In genomic region chr1:157115429-157115838, GRCh38 we compare ENCODE assay signal across 30 cellular contexts. TPM values are rescaled to one million over a fixed set of nuclear protein-coding genes. Genes with fewer than 3 reads are reported as not detected.
DNase-seq lines count a peak whose midpoint lies in the region; ATAC-seq and TF ChIP-seq lines count a peak whose summit lies in the region.
"Had no signal": no experiment of that assay in that cellular context is flagged by ENCODE, and none has a peak within 500 bp of the region (broad histone marks: within the 10 kb centered on the region; RNA-seq: fewer than 3 reads in every experiment).

No MANE protein-coding gene starts in this region.

- no peak overlapping the region for H3K27ac Mint-ChIP-seq in activated CD4-positive, alpha-beta memory T cell treated with anti-CD3 and anti-CD28 coated beads for 36 hours
- no peak overlapping the region for H3K27ac Mint-ChIP-seq in activated CD4-positive, alpha-beta memory T cell treated with anti-CD3 and anti-CD28 coated beads, Interleukin-2, amount 10 ng/mL, durations not matched to agents 7 days and 5 days
- peak overlapping the region; percentile 4 for H3K27ac Mint-ChIP-seq in dendritic cell treated with granulocyte-macrophage colony-stimulating factor and Interleukin-4, amounts not matched to agents 40 ng/mL and 50 ng/mL, for 4 days
- H3K27ac Mint-ChIP-seq: activated CD8-positive, alpha-beta T cell treated with anti-CD3 and anti-CD28 coated beads, Interleukin-2, amount 10 ng/mL, durations not matched to agents 7 days and 5 days; type B pancreatic cell had no signal

- H3K4me1 Mint-ChIP-seq in activated CD4-positive, alpha-beta memory T cell treated with anti-CD3 and anti-CD28 coated beads for 36 hours (ENCODE audit: low read depth): no peaks in the 10 kb centered on the region
- no peaks in the 10 kb centered on the region for H3K4me1 Mint-ChIP-seq in activated CD4-positive, alpha-beta memory T cell treated with anti-CD3 and anti-CD28 coated beads, Interleukin-2, amount 10 ng/mL, durations not matched to agents 7 days and 5 days
- peaks cover 58% of the 10 kb centered on the region for H3K4me1 Mint-ChIP-seq in dendritic cell treated with granulocyte-macrophage colony-stimulating factor and Interleukin-4, amounts not matched to agents 40 ng/mL and 50 ng/mL, for 4 days (ENCODE audit: low read depth)

- H3K9me3 ChIP-seq in right lobe of liver (no peaks in the 10 kb centered on the region), upper lobe of right lung (no peaks in the 10 kb centered on the region)

- ATAC-seq in right lobe of liver: peak in 3 of 4 donors; percentile 24 to 91 (median 69)
- ATAC-seq in upper lobe of right lung: no peak
- ATAC-seq: activated CD8-positive, alpha-beta T cell treated with anti-CD3 and anti-CD28 coated beads, Interleukin-2, amount 10 ng/mL, durations not matched to agents 7 days and 5 days; effector memory CD8-positive, alpha-beta T cell; naive thymus-derived CD4-positive, alpha-beta T cell had no signal

- POLR2A ChIA-PET in activated CD4-positive, alpha-beta memory T cell treated with anti-CD3 and anti-CD28 coated beads for 36 hours (lab: Charles Lee): no interaction called here
- POLR2A ChIA-PET in activated CD4-positive, alpha-beta memory T cell treated with anti-CD3 and anti-CD28 coated beads, Interleukin-2, amount 10 ng/mL, durations not matched to agents 7 days and 5 days (lab: Charles Lee): no interaction called here

- no peaks in the 10 kb centered on the region for H3K27me3 ChIP-seq in right lobe of liver
- no peaks in the 10 kb centered on the region for H3K27me3 ChIP-seq in upper lobe of right lung

- peak; percentile 5 for DNase-seq in activated CD4-positive, alpha-beta memory T cell treated with anti-CD3 and anti-CD28 coated beads for 36 hours
- DNase-seq in activated CD4-positive, alpha-beta memory T cell treated with anti-CD3 and anti-CD28 coated beads, Interleukin-2, amount 10 ng/mL, durations not matched to agents 7 days and 5 days: no peak
- DNase-seq in right lobe of liver (no peak), upper lobe of right lung (peak; percentile 31), Kasumi-1 (lab: John Stamatoyannopoulos, UW) (no peak), erythroblast (lab: John Stamatoyannopoulos, UW) (no peak)
- no peak for DNase-seq in activated effector memory CD4-positive, alpha-beta T cell treated with anti-CD3 and anti-CD28 coated beads, Interleukin-2, amount 50 U/mL, for 16 hours
- DNase-seq: activated CD4-positive, CD25-positive, alpha-beta regulatory T cell treated with anti-CD3 and anti-CD28 coated beads, Interleukin-2, amount 50 U/mL, for 72 hours; activated CD8-positive, alpha-beta T cell treated with anti-CD3 and anti-CD28 coated beads, Interleukin-2, amount 10 ng/mL, durations not matched to agents 7 days and 5 days; activated gamma-delta T cell treated with Interleukin-2 at 50 U/mL for 16 hours; activated T-cell treated with anti-CD3 and anti-CD28 coated beads for 4 hours; effector memory CD8-positive, alpha-beta T cell; kidney; MM.1S; naive thymus-derived CD4-positive, alpha-beta T cell; NCI-H2029; NCI-H524 treated with DMSO at 0.1 percent for 48 hours; Right ventricle myocardium superior; stimulated activated naive CD4-positive, alpha-beta T cell; T-helper 2 cell had no signal

- H3K4me3 Mint-ChIP-seq in activated CD4-positive, alpha-beta memory T cell treated with anti-CD3 and anti-CD28 coated beads for 36 hours: no peak overlapping the region
- no peak overlapping the region for H3K4me3 Mint-ChIP-seq in activated CD4-positive, alpha-beta memory T cell treated with anti-CD3 and anti-CD28 coated beads, Interleukin-2, amount 10 ng/mL, durations not matched to agents 7 days and 5 days
- H3K4me3 Mint-ChIP-seq in dendritic cell treated with granulocyte-macrophage colony-stimulating factor and Interleukin-4, amounts not matched to agents 40 ng/mL and 50 ng/mL, for 4 days: no peak overlapping the region
- H3K4me3 Mint-ChIP-seq: activated CD8-positive, alpha-beta T cell treated with anti-CD3 and anti-CD28 coated beads, Interleukin-2, amount 10 ng/mL, durations not matched to agents 7 days and 5 days; effector memory CD8-positive, alpha-beta T cell; naive thymus-derived CD4-positive, alpha-beta T cell; type B pancreatic cell had no signal

- H3K9me3 Mint-ChIP-seq in activated CD4-positive, alpha-beta memory T cell treated with anti-CD3 and anti-CD28 coated beads for 36 hours: no peaks in the 10 kb centered on the region
- no peaks in the 10 kb centered on the region for H3K9me3 Mint-ChIP-seq in activated CD4-positive, alpha-beta memory T cell treated with anti-CD3 and anti-CD28 coated beads, Interleukin-2, amount 10 ng/mL, durations not matched to agents 7 days and 5 days
- H3K9me3 Mint-ChIP-seq in dendritic cell treated with granulocyte-macrophage colony-stimulating factor and Interleukin-4, amounts not matched to agents 40 ng/mL and 50 ng/mL, for 4 days: no peaks in the 10 kb centered on the region
- H3K9me3 Mint-ChIP-seq: effector memory CD8-positive, alpha-beta T cell; naive thymus-derived CD4-positive, alpha-beta T cell; type B pancreatic cell had no signal

- H3K36me3 Mint-ChIP-seq in activated CD4-positive, alpha-beta memory T cell treated with anti-CD3 and anti-CD28 coated beads for 36 hours: no peaks in the 10 kb centered on the region
- no peaks in the 10 kb centered on the region for H3K36me3 Mint-ChIP-seq in activated CD4-positive, alpha-beta memory T cell treated with anti-CD3 and anti-CD28 coated beads, Interleukin-2, amount 10 ng/mL, durations not matched to agents 7 days and 5 days (ENCODE audit: low read depth)
- H3K36me3 Mint-ChIP-seq in dendritic cell treated with granulocyte-macrophage colony-stimulating factor and Interleukin-4, amounts not matched to agents 40 ng/mL and 50 ng/mL, for 4 days (ENCODE audit: low read depth): peaks cover 8% of the 10 kb centered on the region
- H3K36me3 Mint-ChIP-seq: naive thymus-derived CD4-positive, alpha-beta T cell; type B pancreatic cell had no signal

- H3K4me1 ChIP-seq in right lobe of liver (peaks cover 0 to 4% (median 0%) of the 10 kb centered on the region in 4 donors), upper lobe of right lung (no peaks in the 10 kb centered on the region)

- H3K27ac ChIP-seq in right lobe of liver (no peak overlapping the region), upper lobe of right lung (no peak overlapping the region)
- H3K27ac ChIP-seq: cardiac muscle cell, coronary artery, KMS-11 had no signal

- WGBS in right lobe of liver (ENCODE audit: insufficient coverage, low coverage, low lambda C conversion rate, missing lambda C conversion rate): 44% methylated on average over 2 of the region's 3 CpGs

- TF ChIP-seq CTCF in right lobe of liver (IDR thresholded peaks at IDR 0.05): no peak
- TF ChIP-seq CTCF in upper lobe of right lung (IDR thresholded peaks at IDR 0.05): no peak

- H3K27me3 Mint-ChIP-seq in activated CD4-positive, alpha-beta memory T cell treated with anti-CD3 and anti-CD28 coated beads for 36 hours: peaks cover 7% of the 10 kb centered on the region
- H3K27me3 Mint-ChIP-seq in activated CD4-positive, alpha-beta memory T cell treated with anti-CD3 and anti-CD28 coated beads, Interleukin-2, amount 10 ng/mL, durations not matched to agents 7 days and 5 days: peaks cover 8% of the 10 kb centered on the region
- H3K27me3 Mint-ChIP-seq in dendritic cell treated with granulocyte-macrophage colony-stimulating factor and Interleukin-4, amounts not matched to agents 40 ng/mL and 50 ng/mL, for 4 days: peaks cover 11% of the 10 kb centered on the region

- TF ChIP-seq POLR2A in right lobe of liver (IDR thresholded peaks at IDR 0.05) (no peak), erythroblast (IDR thresholded peaks at IDR 0.05; ENCODE audit: low read length) (no peak)

- no peak overlapping the region for H3K4me3 ChIP-seq in right lobe of liver
- H3K4me3 ChIP-seq in upper lobe of right lung: no peak overlapping the region
- H3K4me3 ChIP-seq: cardiac muscle cell, coronary artery had no signal

- intact Hi-C loops in activated CD4-positive, alpha-beta memory T cell treated with anti-CD3 and anti-CD28 coated beads for 36 hours (cut with micrococcal nuclease): no loop called here
- intact Hi-C loops in dendritic cell treated with granulocyte-macrophage colony-stimulating factor and Interleukin-4, amounts not matched to agents 40 ng/mL and 50 ng/mL, for 4 days (cut with micrococcal nuclease): no loop called here
- intact Hi-C loops in right lobe of liver (cut with DNase I): no loop called here
- intact Hi-C loops in upper lobe of right lung (cut with DNase I): no loop called here

- CTCF ChIA-PET in activated CD4-positive, alpha-beta memory T cell treated with anti-CD3 and anti-CD28 coated beads for 36 hours (lab: Charles Lee): interaction anchor here (2.0 kb wide), 1 partner anchor 25 kb away, joined by 6 read pairs; no protein-coding TSS in a partner anchor
- CTCF ChIA-PET in activated CD4-positive, alpha-beta memory T cell treated with anti-CD3 and anti-CD28 coated beads, Interleukin-2, amount 10 ng/mL, durations not matched to agents 7 days and 5 days (lab: Charles Lee): no interaction called here

- no peaks in the 10 kb centered on the region for H3K36me3 ChIP-seq in right lobe of liver
- H3K36me3 ChIP-seq in upper lobe of right lung: no peaks in the 10 kb centered on the region
- H3K36me3 ChIP-seq: cardiac muscle cell had no signal

RNA-seq across cellular contexts. Expression of gene ETV3L, which starts 15.8 kb away (rescaled TPM):
- total RNA-seq in activated CD4-positive, alpha-beta memory T cell treated with anti-CD3 and anti-CD28 coated beads for 36 hours: not detected
- total RNA-seq in activated CD4-positive, alpha-beta memory T cell treated with anti-CD3 and anti-CD28 coated beads, Interleukin-2, amount 10 ng/mL, durations not matched to agents 7 days and 5 days: not detected
- total RNA-seq in right lobe of liver (not detected), upper lobe of right lung (not detected)
- total RNA-seq: activated CD8-positive, alpha-beta T cell treated with anti-CD3 and anti-CD28 coated beads, Interleukin-2, amount 10 ng/mL, durations not matched to agents 7 days and 5 days; astrocyte; cardiac muscle cell; Daoy; kidney; lower leg skin; naive thymus-derived CD4-positive, alpha-beta T cell; omental fat pad; Right ventricle myocardium superior; skeletal muscle tissue had no signal

RNA-seq across cellular contexts. Expression of gene ETV3, which starts 22.8 kb away (rescaled TPM):
- 10 to 100 TPM; 30.9 to 32.4 TPM for total RNA-seq in activated CD4-positive, alpha-beta memory T cell treated with anti-CD3 and anti-CD28 coated beads for 36 hours
- 10 to 100 TPM; 47.5 to 51.1 TPM for total RNA-seq in activated CD4-positive, alpha-beta memory T cell treated with anti-CD3 and anti-CD28 coated beads, Interleukin-2, amount 10 ng/mL, durations not matched to agents 7 days and 5 days
- total RNA-seq in right lobe of liver (1 to 10 TPM; 4.9 to 7.8 (median 6.5) TPM), upper lobe of right lung (39.2 TPM)

Comparison
In these comparisons a context has a peak if more than half of its experiments do, and no peak if none do; other contexts are left out.
1. DNase-seq: peak in activated CD4-positive, alpha-beta memory T cell treated with anti-CD3 and anti-CD28 coated beads for 36 hours (single experiment) and upper lobe of right lung (single experiment); none in activated CD4-positive, alpha-beta memory T cell treated with anti-CD3 and anti-CD28 coated beads, Interleukin-2, amount 10 ng/mL, durations not matched to agents 7 days and 5 days (single experiment), right lobe of liver (0 of 3), Kasumi-1 (0 of 2), activated effector memory CD4-positive, alpha-beta T cell treated with anti-CD3 and anti-CD28 coated beads, Interleukin-2, amount 50 U/mL, for 16 hours (single experiment) and erythroblast (0 of 2).